ENCODE assay signal across 11 cellular contexts in the genomic region with DNA sequence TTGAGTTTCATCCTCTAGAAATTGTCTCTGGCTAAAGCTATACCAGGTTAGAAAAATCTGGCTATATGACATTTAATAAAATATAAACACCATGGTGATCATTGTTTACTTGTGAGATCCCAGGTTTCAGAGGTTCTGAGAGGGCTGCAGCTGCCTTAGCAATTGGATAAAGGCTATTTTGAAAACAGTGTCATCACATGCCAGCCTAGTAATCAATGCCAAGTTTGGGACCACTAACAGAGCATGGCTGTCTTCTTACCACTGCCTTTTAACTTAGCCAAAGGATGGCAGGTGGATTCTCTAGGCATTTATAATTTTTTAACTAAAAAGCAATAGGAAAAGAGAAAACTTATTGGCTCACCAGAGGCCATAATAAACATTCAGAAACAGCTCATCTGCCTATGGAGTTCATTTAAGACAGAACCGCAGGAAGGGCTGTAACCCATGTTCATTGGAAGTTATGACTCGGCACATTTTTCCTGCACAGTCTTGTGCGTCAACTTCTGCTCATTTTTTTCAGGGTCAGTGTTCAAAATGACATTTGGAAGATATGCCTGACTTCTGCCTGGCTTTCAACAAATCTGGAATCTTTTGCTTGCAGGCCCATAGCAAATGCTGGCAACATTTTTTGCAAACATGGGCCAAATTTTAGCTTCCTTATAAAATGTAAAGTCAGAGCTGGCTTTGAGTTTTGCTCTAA.
DNase-seq lines count a peak whose midpoint lies in the region; ATAC-seq, FAIRE-seq and TF ChIP-seq lines count a peak whose summit lies in the region.
"Had no signal": no experiment of that assay in that cellular context is flagged by ENCODE, and none has a peak within 500 bp of the region (broad histone marks: within the 10 kb centered on the region; RNA-seq: fewer than 3 reads in every experiment).

No MANE protein-coding gene starts in this region.

- POLR2A ChIA-PET in A549 (lab: Yijun Ruan, JAX) = no interaction called here

- H3K4me1 ChIP-seq in A549 (peaks cover 14% of the 10 kb centered on the region; the same call in 2 of the 3 replicates), liver (ENCODE audit: control insufficient read depth in 4 of 4, insufficient read depth in 4 of 4, low read length in 3 of 4) (peaks cover 0 to 7% (median 0%) of the 10 kb centered on the region in 4 donors)

- FAIRE-seq in A549 (lab: Jason Lieb, UNC) = no peak

- WGBS in A549 (ENCODE audit: missing lambda C conversion rate) = 65% methylated on average over 3 of the region's 3 CpGs
- WGBS in liver = 65% methylated on average over 3 of the region's 3 CpGs

- intact Hi-C loops in dendritic cell treated with granulocyte-macrophage colony-stimulating factor and Interleukin-4, amounts not matched to agents 40 ng/mL and 50 ng/mL, for 4 days (cut with micrococcal nuclease) = no loop called here
- intact Hi-C loops in Calu3 (cut with micrococcal nuclease; ENCODE audit: unreplicated experiment) = no loop called here

- no peak for ATAC-seq in A549
- no peak for ATAC-seq in GM19324 (IDR thresholded peaks at IDR 0.05; ENCODE audit: low FRiP score, unreplicated experiment)
- ATAC-seq in GM21423 (IDR thresholded peaks at IDR 0.05; ENCODE audit: unreplicated experiment) = no peak

- DNase-seq in A549 (ENCODE audit: low read depth in 1 of 2, low spot score in 1 of 2) (peak in 1 of 2 experiments; percentile 16), KBM-7 (peak; percentile 52), Calu3 (no peak), COLO668 (lab: John Stamatoyannopoulos, UW; ENCODE audit: unreplicated experiment) (no peak)
- DNase-seq: CD4-positive, CD25-positive, alpha-beta regulatory T cell; PC-9 had no signal

- H3K4me3 ChIP-seq in A549 = no peak overlapping the region
- H3K4me3 ChIP-seq in liver (ENCODE audit: low read depth in 1 of 3, low read length in 3 of 3) = no peak overlapping the region
- H3K4me3 ChIP-seq: PC-9 had no signal

- in situ Hi-C loops in KBM-7 (cut with MboI; ENCODE audit: low pct_unique_long_range_greater_than_20kb, low sequenced_read_pairs) = no loop called here

- H3K4me2 ChIP-seq in A549 = no peak overlapping the region
- H3K4me2 ChIP-seq: PC-9 had no signal

- peaks cover 2% of the 10 kb centered on the region for H3K27me3 Mint-ChIP-seq in dendritic cell treated with granulocyte-macrophage colony-stimulating factor and Interleukin-4, amounts not matched to agents 40 ng/mL and 50 ng/mL, for 4 days
- no peaks in the 10 kb centered on the region for H3K27me3 Mint-ChIP-seq in Calu3 (ENCODE audit: unreplicated experiment)
- H3K27me3 Mint-ChIP-seq: CD4-positive, CD25-positive, alpha-beta regulatory T cell had no signal

- H3K9ac ChIP-seq in liver (ENCODE audit: low read depth in 1 of 2, low read length in 2 of 2) = no peak overlapping the region

- TF ChIP-seq CTCF in A549 (IDR thresholded peaks at IDR 0.05) (no peak), liver (IDR thresholded peaks at IDR 0.05; ENCODE audit: low read depth, low read length, missing input control) (no peak), Calu3 (IDR thresholded peaks at IDR 0.05; ENCODE audit: unreplicated experiment) (no peak)

- TF ChIP-seq EP300 in A549 (IDR thresholded peaks at IDR 0.05) = no peak

- no peaks in the 10 kb centered on the region for H3K27me3 ChIP-seq in liver (ENCODE audit: control insufficient read depth in 4 of 4, insufficient read depth in 4 of 4, low read length in 3 of 4)

- CTCF ChIA-PET in A549 (lab: Yijun Ruan, JAX) (no interaction called here), Calu3 (lab: Charles Lee) (interaction anchor here (0.6 kb wide), 1 partner anchor 572 kb away, joined by 3 read pairs; no protein-coding TSS in a partner anchor)

- H3K4me1 Mint-ChIP-seq in dendritic cell treated with granulocyte-macrophage colony-stimulating factor and Interleukin-4, amounts not matched to agents 40 ng/mL and 50 ng/mL, for 4 days (ENCODE audit: low read depth) = peaks cover 16% of the 10 kb centered on the region
- no peaks in the 10 kb centered on the region for H3K4me1 Mint-ChIP-seq in Calu3 (ENCODE audit: low read depth, unreplicated experiment)

- no peak for TF ChIP-seq POLR2A in A549 (IDR thresholded peaks at IDR 0.05; ENCODE audit: low read length)

- BruUV-seq in Calu3 (replicated peaks; lab: Mats Ljungman, UMichigan) = no TSS peak

- H3K36me3 ChIP-seq in liver (ENCODE audit: control insufficient read depth in 4 of 4, insufficient read depth in 3 of 4, low read depth in 1 of 4, low read length in 3 of 4) = no peaks in the 10 kb centered on the region

- H3K4me3 Mint-ChIP-seq in dendritic cell treated with granulocyte-macrophage colony-stimulating factor and Interleukin-4, amounts not matched to agents 40 ng/mL and 50 ng/mL, for 4 days = no peak overlapping the region
- H3K4me3 Mint-ChIP-seq in Calu3 (ENCODE audit: low read depth, unreplicated experiment) = no peak overlapping the region
- H3K4me3 Mint-ChIP-seq: CD4-positive, CD25-positive, alpha-beta regulatory T cell; neural crest cell had no signal

- H3K27ac ChIP-seq in A549 (peak overlapping the region; percentile 33 to 39; a peak in 4 of 6 replicates), liver (ENCODE audit: low read depth in 1 of 2, low read length in 2 of 2) (no peak overlapping the region)
- H3K27ac ChIP-seq: PC-9 had no signal

- H3K36me3 Mint-ChIP-seq in dendritic cell treated with granulocyte-macrophage colony-stimulating factor and Interleukin-4, amounts not matched to agents 40 ng/mL and 50 ng/mL, for 4 days (ENCODE audit: low read depth) = no peaks in the 10 kb centered on the region
- H3K36me3 Mint-ChIP-seq in Calu3 (ENCODE audit: insufficient read depth, unreplicated experiment) = no peaks in the 10 kb centered on the region

- peak overlapping the region; percentile 73 for H3K27ac Mint-ChIP-seq in dendritic cell treated with granulocyte-macrophage colony-stimulating factor and Interleukin-4, amounts not matched to agents 40 ng/mL and 50 ng/mL, for 4 days
- H3K27ac Mint-ChIP-seq in Calu3 (ENCODE audit: unreplicated experiment) = no peak overlapping the region

- no peaks in the 10 kb centered on the region for H3K9me3 ChIP-seq in A549
- H3K9me3 ChIP-seq in liver (ENCODE audit: control insufficient read depth in 4 of 4, low read length in 3 of 4) = no peaks in the 10 kb centered on the region

- TF ChIP-seq RAD21 in A549 (conservative IDR thresholded peaks at IDR 0.05 in 1 of 2, IDR thresholded peaks at IDR 0.05 in 1 of 2) = no peak
- peak; percentile 27 to 54 for TF ChIP-seq RAD21 in liver (IDR thresholded peaks at IDR 0.05)

- H3K9me3 Mint-ChIP-seq in dendritic cell treated with granulocyte-macrophage colony-stimulating factor and Interleukin-4, amounts not matched to agents 40 ng/mL and 50 ng/mL, for 4 days = no peaks in the 10 kb centered on the region
- H3K9me3 Mint-ChIP-seq in Calu3 (ENCODE audit: low read depth, unreplicated experiment) = no peaks in the 10 kb centered on the region

TF ChIP-seq in A549, 52 proteins besides CTCF, POLR2A, EP300 and RAD21:
- peak; percentile 75 for TF ChIP-seq MAFK (IDR thresholded peaks at IDR 0.05; ENCODE audit: partially characterized antibody)
- TF ChIP-seq NFE2L2 (conservative IDR thresholded peaks at IDR 0.05; ENCODE audit: low read length) = peak; percentile 30; the same call in 1 of the 2 replicates
- no peak for TF ChIP-seq MYC (IDR thresholded peaks at IDR 0.05; ENCODE audit: borderline replicate concordance, low read length)

TF ChIP-seq in liver, 16 proteins besides CTCF, POLR2A, EP300 and RAD21:
- TF ChIP-seq YY1 (IDR thresholded peaks at IDR 0.05) (peak; percentile 22), FOXA2 (IDR thresholded peaks at IDR 0.05) (no peak), RXRA (IDR thresholded peaks at IDR 0.05) (peak in 1 of 2 donors; percentile 23), NR2F2 (IDR thresholded peaks at IDR 0.05) (peak; percentile 86)
- TF ChIP-seq, protein P1, sequence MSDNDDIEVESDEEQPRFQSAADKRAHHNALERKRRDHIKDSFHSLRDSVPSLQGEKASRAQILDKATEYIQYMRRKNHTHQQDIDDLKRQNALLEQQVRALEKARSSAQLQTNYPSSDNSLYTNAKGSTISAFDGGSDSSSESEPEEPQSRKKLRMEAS (IDR thresholded peaks at IDR 0.05) = peak; percentile 10

Comparison
In these comparisons a context has a peak if more than half of its experiments do, and no peak if none do; other contexts are left out.
1. H3K27ac ChIP-seq: peak in A549 (2 of 2); none in liver (0 of 2).